ENCODE assay signal across 2 cellular contexts in the genomic region with DNA sequence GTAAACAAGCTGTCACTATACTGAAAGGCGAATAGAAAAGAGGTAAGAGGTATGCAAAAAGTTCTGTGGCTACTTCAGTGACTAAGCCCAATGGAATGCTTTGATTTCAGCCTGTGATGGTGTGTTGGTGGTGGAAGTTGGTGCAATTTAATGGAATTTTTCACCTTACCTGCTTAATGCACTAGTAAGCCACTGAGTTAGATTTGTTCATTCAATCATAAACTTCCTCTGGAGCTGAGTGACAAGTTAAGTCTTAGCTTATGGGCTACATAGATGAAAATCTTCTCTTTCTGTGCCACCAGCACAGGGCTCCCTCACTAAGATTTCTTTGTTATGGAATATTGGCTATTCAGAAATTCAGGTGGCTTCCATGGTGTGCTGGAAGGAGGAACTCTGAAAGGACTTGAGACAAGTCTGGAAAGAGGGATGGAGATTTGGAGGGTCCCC.
TF ChIP-seq lines count a peak whose summit lies in the region.

No MANE protein-coding gene starts in this region.

TF ChIP-seq in HCT116, 20 proteins besides CTCF, POLR2A, EP300 and RAD21:
- TF ChIP-seq SIN3A (IDR thresholded peaks at IDR 0.05; ENCODE audit: low read depth), result no peak
- TF ChIP-seq, protein P1, sequence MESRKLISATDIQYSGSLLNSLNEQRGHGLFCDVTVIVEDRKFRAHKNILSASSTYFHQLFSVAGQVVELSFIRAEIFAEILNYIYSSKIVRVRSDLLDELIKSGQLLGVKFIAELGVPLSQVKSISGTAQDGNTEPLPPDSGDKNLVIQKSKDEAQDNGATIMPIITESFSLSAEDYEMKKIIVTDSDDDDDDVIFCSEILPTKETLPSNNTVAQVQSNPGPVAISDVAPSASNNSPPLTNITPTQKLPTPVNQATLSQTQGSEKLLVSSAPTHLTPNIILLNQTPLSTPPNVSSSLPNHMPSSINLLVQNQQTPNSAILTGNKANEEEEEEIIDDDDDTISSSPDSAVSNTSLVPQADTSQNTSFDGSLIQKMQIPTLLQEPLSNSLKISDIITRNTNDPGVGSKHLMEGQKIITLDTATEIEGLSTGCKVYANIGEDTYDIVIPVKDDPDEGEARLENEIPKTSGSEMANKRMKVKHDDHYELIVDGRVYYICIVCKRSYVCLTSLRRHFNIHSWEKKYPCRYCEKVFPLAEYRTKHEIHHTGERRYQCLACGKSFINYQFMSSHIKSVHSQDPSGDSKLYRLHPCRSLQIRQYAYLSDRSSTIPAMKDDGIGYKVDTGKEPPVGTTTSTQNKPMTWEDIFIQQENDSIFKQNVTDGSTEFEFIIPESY (IDR thresholded peaks at IDR 0.05; ENCODE audit: extremely low read depth, insufficient replicate concordance, low read length), result no peak
- TF ChIP-seq, protein P2, sequence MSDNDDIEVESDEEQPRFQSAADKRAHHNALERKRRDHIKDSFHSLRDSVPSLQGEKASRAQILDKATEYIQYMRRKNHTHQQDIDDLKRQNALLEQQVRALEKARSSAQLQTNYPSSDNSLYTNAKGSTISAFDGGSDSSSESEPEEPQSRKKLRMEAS (IDR thresholded peaks at IDR 0.05), result no peak
- peak; percentile 35; the same call in 1 of the 2 replicates for TF ChIP-seq JUND (IDR thresholded peaks at IDR 0.05)
- peak; percentile 40; the same call in 1 of the 2 replicates for TF ChIP-seq FOSL1 (IDR thresholded peaks at IDR 0.05; ENCODE audit: low read depth)
- TF ChIP-seq TCF7L2 (IDR thresholded peaks at IDR 0.05; ENCODE audit: borderline replicate concordance, extremely low read depth, insufficient read depth, insufficient read length), result peak; percentile 85

TF ChIP-seq in SK-N-SH, 30 proteins besides CTCF, POLR2A, EP300 and RAD21:
- peak; percentile 12; the same call in 1 of the 2 replicates for TF ChIP-seq JUND (IDR thresholded peaks at IDR 0.05)
- TF ChIP-seq, protein P3, sequence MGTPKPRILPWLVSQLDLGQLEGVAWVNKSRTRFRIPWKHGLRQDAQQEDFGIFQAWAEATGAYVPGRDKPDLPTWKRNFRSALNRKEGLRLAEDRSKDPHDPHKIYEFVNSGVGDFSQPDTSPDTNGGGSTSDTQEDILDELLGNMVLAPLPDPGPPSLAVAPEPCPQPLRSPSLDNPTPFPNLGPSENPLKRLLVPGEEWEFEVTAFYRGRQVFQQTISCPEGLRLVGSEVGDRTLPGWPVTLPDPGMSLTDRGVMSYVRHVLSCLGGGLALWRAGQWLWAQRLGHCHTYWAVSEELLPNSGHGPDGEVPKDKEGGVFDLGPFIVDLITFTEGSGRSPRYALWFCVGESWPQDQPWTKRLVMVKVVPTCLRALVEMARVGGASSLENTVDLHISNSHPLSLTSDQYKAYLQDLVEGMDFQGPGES (IDR thresholded peaks at IDR 0.05; ENCODE audit: low read depth, low read length), result no peak
- TF ChIP-seq YY1 (IDR thresholded peaks at IDR 0.05; ENCODE audit: low read depth), result no peak
- TF ChIP-seq FOXM1 (IDR thresholded peaks at IDR 0.05; ENCODE audit: low read depth), result no peak
- TF ChIP-seq TCF12 (IDR thresholded peaks at IDR 0.05), result no peak
- no peak for TF ChIP-seq RXRA (IDR thresholded peaks at IDR 0.05; ENCODE audit: borderline replicate concordance, low read depth)
- TF ChIP-seq NRF1 (IDR thresholded peaks at IDR 0.05; ENCODE audit: low read depth, low read length), result no peak
- TF ChIP-seq TAF1 (IDR thresholded peaks at IDR 0.05; ENCODE audit: borderline replicate concordance, low read depth, low read length), result no peak
- TF ChIP-seq SMC3 (IDR thresholded peaks at IDR 0.05; ENCODE audit: low read depth, low read length), result no peak
